In genomic region chr16:79047337-79047736, GRCh38 we compare ENCODE assay signal across 8 cellular contexts.
DNase-seq lines count a peak whose midpoint lies in the region; ATAC-seq and TF ChIP-seq lines count a peak whose summit lies in the region.
"Had no signal": no experiment of that assay in that cellular context is flagged by ENCODE, and none has a peak within 500 bp of the region (broad histone marks: within the 10 kb centered on the region; RNA-seq: fewer than 3 reads in every experiment).

No MANE protein-coding gene starts in this region.

- BruUV-seq in Calu3 (replicated peaks; lab: Mats Ljungman, UMichigan) = no TSS peak

- H3K27me3 Mint-ChIP-seq in Calu3 (ENCODE audit: unreplicated experiment) = no peaks in the 10 kb centered on the region

- in situ Hi-C loops in SK-MEL-5 (cut with HindIII; ENCODE audit: low pct_unique_long_range_greater_than_20kb, low sequenced_read_pairs) = no loop called here

- no peak overlapping the region for H3K27ac Mint-ChIP-seq in Calu3 (ENCODE audit: unreplicated experiment)

- TF ChIP-seq CTCF in Calu3 (IDR thresholded peaks at IDR 0.05; ENCODE audit: unreplicated experiment) (peak; percentile 27), foreskin fibroblast (IDR thresholded peaks at IDR 0.05; ENCODE audit: low read depth, low read length) (no peak)

- no peaks in the 10 kb centered on the region for H3K36me3 Mint-ChIP-seq in Calu3 (ENCODE audit: insufficient read depth, unreplicated experiment)

- H3K4me1 Mint-ChIP-seq in Calu3 (ENCODE audit: low read depth, unreplicated experiment) = no peaks in the 10 kb centered on the region

- no peak overlapping the region for H3K4me3 Mint-ChIP-seq in Calu3 (ENCODE audit: low read depth, unreplicated experiment)

- no peaks in the 10 kb centered on the region for H3K9me3 Mint-ChIP-seq in Calu3 (ENCODE audit: low read depth, unreplicated experiment)

- CTCF ChIA-PET in Calu3 (lab: Charles Lee) = no interaction called here

- DNase-seq in Calu3 (peak; percentile 22), SK-MEL-5 (ENCODE audit: low read depth, low spot score) (peak; percentile 30), left colon (no peak), foreskin fibroblast (no peak), NCI-H2029 (lab: John Stamatoyannopoulos, UW) (no peak)

- ATAC-seq in GM19043 (IDR thresholded peaks at IDR 0.05; ENCODE audit: low read depth, unreplicated experiment) (peak; percentile 47), left colon (peak; percentile 49), HG03442 (IDR thresholded peaks at IDR 0.05; ENCODE audit: unreplicated experiment) (no peak)

- no peak overlapping the region for H3K4me3 ChIP-seq in foreskin fibroblast (ENCODE audit: low read depth in 1 of 2, low read length in 2 of 2)
- H3K4me3 ChIP-seq: HAP-1 had no signal

- intact Hi-C loops in Calu3 (cut with micrococcal nuclease; ENCODE audit: unreplicated experiment) = loop anchor here (2.0 kb wide), 2 partner anchors 123 to 545 kb away; no protein-coding TSS in a partner anchor
- intact Hi-C loops in left colon (cut with DNase I, micrococcal nuclease) = no loop called here

Comparison
In these comparisons a context has a peak if more than half of its experiments do, and no peak if none do; other contexts are left out.
1. DNase-seq: peak in Calu3 (single experiment) and SK-MEL-5 (single experiment); none in left colon (0 of 2), foreskin fibroblast (0 of 2) and NCI-H2029 (single experiment).